In genomic region chr7:138890782-138891445, GRCh38 we compare ENCODE assay signal across 1 cellular context.
TF ChIP-seq lines count a peak whose summit lies in the region.

No MANE protein-coding gene starts in this region.

TF ChIP-seq in HepG2, 621 proteins besides CTCF, POLR2A, EP300 and RAD21 (continued from another document and continues in another):
- TF ChIP-seq SIX1 (CRISPR knock-in tag; IDR thresholded peaks at IDR 0.05; ENCODE audit: borderline replicate concordance): no peak
- TF ChIP-seq ZNF883 (CRISPR knock-in tag; IDR thresholded peaks at IDR 0.05; ENCODE audit: not compliant biosample characterization): no peak
- TF ChIP-seq MXD4 (CRISPR knock-in tag; IDR thresholded peaks at IDR 0.05): no peak
- TF ChIP-seq ZNF225 (CRISPR knock-in tag; IDR thresholded peaks at IDR 0.05): no peak
- TF ChIP-seq U2AF2 (IDR thresholded peaks at IDR 0.05; ENCODE audit: low read depth, low read length): no peak
- TF ChIP-seq, protein P1, sequence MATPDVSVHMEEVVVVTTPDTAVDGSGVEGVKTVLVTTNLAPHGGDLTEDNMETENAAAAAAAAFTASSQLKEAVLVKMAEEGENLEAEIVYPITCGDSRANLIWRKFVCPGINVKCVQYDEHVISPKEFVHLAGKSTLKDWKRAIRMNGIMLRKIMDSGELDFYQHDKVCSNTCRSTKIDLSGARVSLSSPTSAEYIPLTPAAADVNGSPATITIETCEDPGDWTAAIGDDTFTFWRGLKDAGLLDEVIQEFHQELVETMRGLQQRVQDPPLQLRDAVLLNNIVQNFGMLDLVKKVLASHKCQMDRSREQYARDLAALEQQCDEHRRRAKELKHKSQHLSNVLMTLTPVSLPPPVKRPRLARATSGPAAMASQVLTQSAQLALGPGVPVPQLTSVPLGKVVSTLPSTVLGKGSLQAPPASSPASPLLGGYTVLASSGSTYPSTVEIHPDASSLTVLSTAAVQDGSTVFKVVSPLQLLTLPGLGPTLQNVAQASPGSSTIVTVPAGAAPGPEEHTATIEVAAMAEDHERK (CRISPR knock-in tag; IDR thresholded peaks at IDR 0.05; ENCODE audit: low read depth): no peak
- no peak for TF ChIP-seq ZNF562 (CRISPR knock-in tag; IDR thresholded peaks at IDR 0.05; ENCODE audit: borderline replicate concordance)
- no peak for TF ChIP-seq DNMT3B (CRISPR knock-in tag; conservative IDR thresholded peaks at IDR 0.05)
- 0 out of 2 replicates have a peak, but pooled peaks have one; percentile 18 for TF ChIP-seq ARID5B (CRISPR knock-in tag; IDR thresholded peaks at IDR 0.05)
- peak; percentile 37; the same call in 1 of the 2 replicates for TF ChIP-seq HOXA3 (CRISPR knock-in tag; IDR thresholded peaks at IDR 0.05)
- TF ChIP-seq STAG1 (CRISPR knock-in tag; IDR thresholded peaks at IDR 0.05): no peak
- TF ChIP-seq, protein P2, sequence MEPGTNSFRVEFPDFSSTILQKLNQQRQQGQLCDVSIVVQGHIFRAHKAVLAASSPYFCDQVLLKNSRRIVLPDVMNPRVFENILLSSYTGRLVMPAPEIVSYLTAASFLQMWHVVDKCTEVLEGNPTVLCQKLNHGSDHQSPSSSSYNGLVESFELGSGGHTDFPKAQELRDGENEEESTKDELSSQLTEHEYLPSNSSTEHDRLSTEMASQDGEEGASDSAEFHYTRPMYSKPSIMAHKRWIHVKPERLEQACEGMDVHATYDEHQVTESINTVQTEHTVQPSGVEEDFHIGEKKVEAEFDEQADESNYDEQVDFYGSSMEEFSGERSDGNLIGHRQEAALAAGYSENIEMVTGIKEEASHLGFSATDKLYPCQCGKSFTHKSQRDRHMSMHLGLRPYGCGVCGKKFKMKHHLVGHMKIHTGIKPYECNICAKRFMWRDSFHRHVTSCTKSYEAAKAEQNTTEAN (CRISPR knock-in tag; conservative IDR thresholded peaks at IDR 0.05): no peak
- no peak for TF ChIP-seq ZNF512 (CRISPR knock-in tag; IDR thresholded peaks at IDR 0.05)
- no peak for TF ChIP-seq MEIS1 (CRISPR knock-in tag; IDR thresholded peaks at IDR 0.05; ENCODE audit: borderline replicate concordance)
- no peak for TF ChIP-seq HIVEP1 (CRISPR knock-in tag; IDR thresholded peaks at IDR 0.05)
- no peak for TF ChIP-seq SOX13 (IDR thresholded peaks at IDR 0.05)
- TF ChIP-seq SOX13 (CRISPR knock-in tag; conservative IDR thresholded peaks at IDR 0.05 in 1 of 2, IDR thresholded peaks at IDR 0.05 in 1 of 2): 0 out of 4 replicates have a peak, but pooled peaks of 1 of the 2 experiments have one; percentile 3
- TF ChIP-seq ZNF383 (CRISPR knock-in tag; IDR thresholded peaks at IDR 0.05; ENCODE audit: borderline replicate concordance): no peak
- no peak for TF ChIP-seq ELF4 (CRISPR knock-in tag; IDR thresholded peaks at IDR 0.05; ENCODE audit: borderline replicate concordance)
- no peak for TF ChIP-seq CHCHD3 (CRISPR knock-in tag; IDR thresholded peaks at IDR 0.05)
- no peak for TF ChIP-seq ZNF598 (CRISPR knock-in tag; IDR thresholded peaks at IDR 0.05; ENCODE audit: borderline replicate concordance)
- no peak for TF ChIP-seq HMGXB3 (CRISPR knock-in tag; IDR thresholded peaks at IDR 0.05; ENCODE audit: borderline replicate concordance)
- no peak for TF ChIP-seq ZNF260 (CRISPR knock-in tag; IDR thresholded peaks at IDR 0.05; ENCODE audit: borderline replicate concordance, low read depth)
- no peak for TF ChIP-seq SP1 (IDR thresholded peaks at IDR 0.05)
- TF ChIP-seq SP1 (CRISPR knock-in tag; IDR thresholded peaks at IDR 0.05): no peak
- TF ChIP-seq, protein P3, sequence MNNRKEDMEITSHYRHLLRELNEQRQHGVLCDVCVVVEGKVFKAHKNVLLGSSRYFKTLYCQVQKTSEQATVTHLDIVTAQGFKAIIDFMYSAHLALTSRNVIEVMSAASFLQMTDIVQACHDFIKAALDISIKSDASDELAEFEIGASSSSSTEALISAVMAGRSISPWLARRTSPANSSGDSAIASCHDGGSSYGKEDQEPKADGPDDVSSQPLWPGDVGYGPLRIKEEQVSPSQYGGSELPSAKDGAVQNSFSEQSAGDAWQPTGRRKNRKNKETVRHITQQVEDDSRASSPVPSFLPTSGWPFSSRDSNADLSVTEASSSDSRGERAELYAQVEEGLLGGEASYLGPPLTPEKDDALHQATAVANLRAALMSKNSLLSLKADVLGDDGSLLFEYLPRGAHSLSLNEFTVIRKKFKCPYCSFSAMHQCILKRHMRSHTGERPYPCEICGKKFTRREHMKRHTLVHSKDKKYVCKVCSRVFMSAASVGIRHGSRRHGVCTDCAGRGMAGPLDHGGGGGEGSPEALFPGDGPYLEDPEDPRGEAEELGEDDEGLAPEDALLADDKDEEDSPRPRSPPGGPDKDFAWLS (CRISPR knock-in tag; IDR thresholded peaks at IDR 0.05; ENCODE audit: borderline replicate concordance): no peak
- TF ChIP-seq TEAD3 (CRISPR knock-in tag; optimal IDR thresholded peaks at IDR 0.05; ENCODE audit: borderline replicate concordance): peak; percentile 93
- TF ChIP-seq ZNF782 (CRISPR knock-in tag; IDR thresholded peaks at IDR 0.05; ENCODE audit: borderline replicate concordance): no peak
- TF ChIP-seq ZKSCAN1 (IDR thresholded peaks at IDR 0.05; ENCODE audit: low read length): no peak
- no peak for TF ChIP-seq ARNT2 (CRISPR knock-in tag; IDR thresholded peaks at IDR 0.05; ENCODE audit: low read depth)
- TF ChIP-seq NPAS2 (CRISPR knock-in tag; IDR thresholded peaks at IDR 0.05; ENCODE audit: borderline replicate concordance): no peak
- TF ChIP-seq GLI4 (CRISPR knock-in tag; IDR thresholded peaks at IDR 0.05; ENCODE audit: borderline replicate concordance): no peak
- TF ChIP-seq, protein P4, sequence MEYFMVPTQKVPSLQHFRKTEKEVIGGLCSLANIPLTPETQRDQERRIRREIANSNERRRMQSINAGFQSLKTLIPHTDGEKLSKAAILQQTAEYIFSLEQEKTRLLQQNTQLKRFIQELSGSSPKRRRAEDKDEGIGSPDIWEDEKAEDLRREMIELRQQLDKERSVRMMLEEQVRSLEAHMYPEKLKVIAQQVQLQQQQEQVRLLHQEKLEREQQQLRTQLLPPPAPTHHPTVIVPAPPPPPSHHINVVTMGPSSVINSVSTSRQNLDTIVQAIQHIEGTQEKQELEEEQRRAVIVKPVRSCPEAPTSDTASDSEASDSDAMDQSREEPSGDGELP (IDR thresholded peaks at IDR 0.05; ENCODE audit: borderline replicate concordance, low read depth): no peak
- TF ChIP-seq ZNF7 (CRISPR knock-in tag; IDR thresholded peaks at IDR 0.05): no peak
- TF ChIP-seq ZMYM4 (CRISPR knock-in tag; IDR thresholded peaks at IDR 0.05): peak; percentile 12; the same call in 1 of the 2 replicates
- no peak for TF ChIP-seq SP2 (CRISPR knock-in tag; IDR thresholded peaks at IDR 0.05)
- TF ChIP-seq DZIP1 (CRISPR knock-in tag; IDR thresholded peaks at IDR 0.05): no peak
- TF ChIP-seq MIXL1 (CRISPR knock-in tag; IDR thresholded peaks at IDR 0.05): no peak
- TF ChIP-seq ZKSCAN5 (CRISPR knock-in tag; IDR thresholded peaks at IDR 0.05): no peak
- TF ChIP-seq, protein P5, sequence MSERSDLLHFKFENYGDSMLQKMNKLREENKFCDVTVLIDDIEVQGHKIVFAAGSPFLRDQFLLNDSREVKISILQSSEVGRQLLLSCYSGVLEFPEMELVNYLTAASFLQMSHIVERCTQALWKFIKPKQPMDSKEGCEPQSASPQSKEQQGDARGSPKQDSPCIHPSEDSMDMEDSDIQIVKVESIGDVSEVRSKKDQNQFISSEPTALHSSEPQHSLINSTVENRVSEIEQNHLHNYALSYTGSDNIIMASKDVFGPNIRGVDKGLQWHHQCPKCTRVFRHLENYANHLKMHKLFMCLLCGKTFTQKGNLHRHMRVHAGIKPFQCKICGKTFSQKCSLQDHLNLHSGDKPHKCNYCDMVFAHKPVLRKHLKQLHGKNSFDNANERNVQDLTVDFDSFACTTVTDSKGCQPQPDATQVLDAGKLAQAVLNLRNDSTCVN (CRISPR knock-in tag; IDR thresholded peaks at IDR 0.05; ENCODE audit: borderline replicate concordance): no peak
- no peak for TF ChIP-seq PRMT3 (CRISPR knock-in tag; IDR thresholded peaks at IDR 0.05; ENCODE audit: borderline replicate concordance, low read depth)
- 0 out of 2 replicates have a peak, but pooled peaks have one; percentile 30 for TF ChIP-seq ELF3 (CRISPR knock-in tag; IDR thresholded peaks at IDR 0.05)
- TF ChIP-seq NRL (CRISPR knock-in tag; IDR thresholded peaks at IDR 0.05; ENCODE audit: borderline replicate concordance): peak; percentile 52; the same call in 1 of the 2 replicates
- TF ChIP-seq SNAPC2 (CRISPR knock-in tag; IDR thresholded peaks at IDR 0.05): peak; percentile 68; the same call in 1 of the 2 replicates
- no peak for TF ChIP-seq ZNF546 (CRISPR knock-in tag; conservative IDR thresholded peaks at IDR 0.05)
- TF ChIP-seq ZNF326 (CRISPR knock-in tag; IDR thresholded peaks at IDR 0.05; ENCODE audit: borderline replicate concordance): no peak
- no peak; the same call in 1 of the 2 replicates for TF ChIP-seq TGIF2 (CRISPR knock-in tag; IDR thresholded peaks at IDR 0.05)
